Comparison of ENCODE assay signal across 8 cellular contexts in the genomic region with DNA sequence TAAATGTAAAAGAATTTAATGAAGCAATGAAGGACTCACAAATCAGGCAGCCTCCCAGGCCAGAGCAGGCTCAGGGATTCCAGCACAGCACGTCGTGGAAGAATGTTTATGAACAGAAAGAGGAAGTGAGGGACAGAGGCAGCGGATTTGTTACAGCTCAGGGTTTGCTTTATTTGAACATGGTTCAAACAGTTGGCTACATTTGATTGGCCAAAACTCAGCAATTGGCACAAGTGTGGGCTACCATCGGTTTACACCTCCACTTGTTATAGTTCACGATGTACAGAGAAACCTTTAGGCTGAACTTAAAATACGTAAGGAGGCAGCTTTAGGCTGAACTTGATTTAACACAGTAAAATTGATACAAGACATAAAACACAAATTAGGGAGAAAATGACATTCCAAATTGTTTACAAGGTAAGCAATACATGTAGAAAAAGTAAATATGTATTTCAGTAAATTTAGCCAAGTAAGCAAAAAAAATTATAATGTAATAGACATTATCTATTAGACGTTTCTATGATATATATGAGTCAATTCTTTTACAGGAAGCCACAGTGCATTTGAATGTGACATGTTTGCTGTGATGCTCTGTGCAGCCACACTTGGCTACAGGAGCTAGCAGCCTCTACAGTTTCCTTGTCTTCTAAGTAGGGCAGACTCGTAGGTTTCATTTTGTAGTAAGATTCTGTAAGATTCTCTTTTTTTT.
DNase-seq lines count a peak whose midpoint lies in the region; ATAC-seq and TF ChIP-seq lines count a peak whose summit lies in the region.

No MANE protein-coding gene starts in this region.

- H3K4me1 ChIP-seq in neutrophil (ENCODE audit: control insufficient read depth in 1 of 2, insufficient read depth in 1 of 2, low read depth in 1 of 2, low read length in 1 of 2), result peaks cover 56% of the 10 kb centered on the region in 2 experiments

- no peak for TF ChIP-seq CTCF in CD14-positive monocyte (IDR thresholded peaks at IDR 0.05)
- no peak for TF ChIP-seq CTCF in neutrophil (IDR thresholded peaks at IDR 0.05)

- DNase-seq in CD14-positive monocyte (ENCODE audit: low spot score), result peak; percentile 66
- DNase-seq in activated CD8-positive, alpha-beta T cell treated with anti-CD3 and anti-CD28 coated beads, Interleukin-2, amount 10 ng/mL, durations not matched to agents 7 days and 5 days, result peak; percentile 55
- no peak for DNase-seq in caudate nucleus (lab: John Stamatoyannopoulos, UW)
- DNase-seq in cerebellum (ENCODE audit: low spot score), result no peak
- no peak for DNase-seq in LoVo (ENCODE audit: low spot score)

- H3K4me3 ChIP-seq in neutrophil (ENCODE audit: low read depth in 1 of 2, low read length in 1 of 2), result peak overlapping the region; percentile 60

- H3K27me3 ChIP-seq in neutrophil, result no peaks in the 10 kb centered on the region

- no peaks in the 10 kb centered on the region for H3K9me3 ChIP-seq in neutrophil

- ATAC-seq in GM19328 (IDR thresholded peaks at IDR 0.05; ENCODE audit: unreplicated experiment) (peak; percentile 77), HG03196 (IDR thresholded peaks at IDR 0.05; ENCODE audit: unreplicated experiment) (peak; percentile 59)
- peak; percentile 86 for ATAC-seq in activated CD8-positive, alpha-beta T cell treated with anti-CD3 and anti-CD28 coated beads, Interleukin-2, amount 10 ng/mL, durations not matched to agents 7 days and 5 days

- peak overlapping the region; percentile 95 to 100 (median 98) for H3K27ac Mint-ChIP-seq in CD14-positive monocyte
- H3K27ac Mint-ChIP-seq in activated CD8-positive, alpha-beta T cell treated with anti-CD3 and anti-CD28 coated beads, Interleukin-2, amount 10 ng/mL, durations not matched to agents 7 days and 5 days, result peak overlapping the region; percentile 82

- H3K36me3 ChIP-seq in neutrophil, result no peaks in the 10 kb centered on the region

- peaks cover 8 to 18% of the 10 kb centered on the region in 2 donors for H3K36me3 Mint-ChIP-seq in CD14-positive monocyte
- peaks cover 11% of the 10 kb centered on the region for H3K36me3 Mint-ChIP-seq in activated CD8-positive, alpha-beta T cell treated with anti-CD3 and anti-CD28 coated beads, Interleukin-2, amount 10 ng/mL, durations not matched to agents 7 days and 5 days (ENCODE audit: low read depth)

- CTCF ChIA-PET in activated CD8-positive, alpha-beta T cell treated with anti-CD3 and anti-CD28 coated beads, Interleukin-2, amount 10 ng/mL, durations not matched to agents 7 days and 5 days (lab: Charles Lee), result interaction anchor here (0.6 to 2.6 kb wide), 6 partner anchors 12 to 127 kb away, joined by 3 to 10 read pairs (median 3); no protein-coding TSS in a partner anchor

- peak overlapping the region; percentile 75 to 83 for H3K4me3 Mint-ChIP-seq in CD14-positive monocyte
- peak overlapping the region; percentile 44 for H3K4me3 Mint-ChIP-seq in activated CD8-positive, alpha-beta T cell treated with anti-CD3 and anti-CD28 coated beads, Interleukin-2, amount 10 ng/mL, durations not matched to agents 7 days and 5 days

- H3K4me1 Mint-ChIP-seq in CD14-positive monocyte, result peaks cover 51% of the 10 kb centered on the region
- peaks cover 52% of the 10 kb centered on the region for H3K4me1 Mint-ChIP-seq in activated CD8-positive, alpha-beta T cell treated with anti-CD3 and anti-CD28 coated beads, Interleukin-2, amount 10 ng/mL, durations not matched to agents 7 days and 5 days (ENCODE audit: low read depth)

- POLR2A ChIA-PET in activated CD8-positive, alpha-beta T cell treated with anti-CD3 and anti-CD28 coated beads, Interleukin-2, amount 10 ng/mL, durations not matched to agents 7 days and 5 days (lab: Charles Lee), result interaction anchor here (0.6 to 2.2 kb wide), 7 partner anchors 14 to 277 kb away, joined by 3 to 13 read pairs (median 3); a partner anchor contains a TSS

- peak overlapping the region; percentile 100 for H3K27ac ChIP-seq in neutrophil
- H3K27ac ChIP-seq in caudate nucleus (ENCODE audit: low read depth, low read length), result no peak overlapping the region

- H3K27me3 Mint-ChIP-seq in CD14-positive monocyte (ENCODE audit: low read depth in 3 of 3), result no peaks in the 10 kb centered on the region
- H3K27me3 Mint-ChIP-seq in activated CD8-positive, alpha-beta T cell treated with anti-CD3 and anti-CD28 coated beads, Interleukin-2, amount 10 ng/mL, durations not matched to agents 7 days and 5 days (ENCODE audit: low read depth), result peaks cover 4% of the 10 kb centered on the region

- H3K9me3 Mint-ChIP-seq in CD14-positive monocyte, result peaks cover 0 to 2% (median 2%) of the 10 kb centered on the region in 7 donors
- H3K9me3 Mint-ChIP-seq in activated CD8-positive, alpha-beta T cell treated with anti-CD3 and anti-CD28 coated beads, Interleukin-2, amount 10 ng/mL, durations not matched to agents 7 days and 5 days (ENCODE audit: insufficient read depth), result peaks cover 11% of the 10 kb centered on the region

- intact Hi-C loops in CD14-positive monocyte (cut with micrococcal nuclease), result no loop called here

Comparison
In these comparisons a context has a peak if more than half of its experiments do, and no peak if none do; other contexts are left out.
1. DNase-seq: peak in CD14-positive monocyte (single experiment) and activated CD8-positive, alpha-beta T cell treated with anti-CD3 and anti-CD28 coated beads, Interleukin-2, amount 10 ng/mL, durations not matched to agents 7 days and 5 days (single experiment); none in caudate nucleus (0 of 61), cerebellum (single experiment) and LoVo (single experiment).
2. Peak in every context shown above with its lines, with median percentiles within 50 percentile points of each other: ATAC-seq.